In genomic region chr14:103838117-103838516, GRCh38 we compare ENCODE assay signal across 26 cellular contexts.
"Had no signal": no experiment of that assay in that cellular context is flagged by ENCODE, and none has a peak within 500 bp of the region (broad histone marks: within the 10 kb centered on the region; RNA-seq: fewer than 3 reads in every experiment).

No MANE protein-coding gene starts in this region.

- H3K27ac ChIP-seq: heart left ventricle, left ventricle myocardium inferior, pancreas, psoas muscle, skin epidermis, transverse colon, vagina had no signal

- H3K9me3 Mint-ChIP-seq: immature natural killer cell; mesothelial cell of epicardium; naive B cell; natural killer cell; stimulated activated naive B cell treated with anti-CD40 and anti-IgM and Interleukin-4, amounts not matched to agents 10 μg/mL and 1 μg/mL and 100 μg/mL, for 72 hours; stimulated activated naive CD8-positive, alpha-beta T cell treated with anti-CD3 and anti-CD28 coated beads, Interleukin-15, Interleukin-2, amounts not matched to agents 100 ng/mL and 50 ng/mL, for 24 hours had no signal

- H3K36me3 ChIP-seq: pancreas, transverse colon, upper lobe of left lung, vagina had no signal

- DNase-seq: heart left ventricle; hypothalamus; immature natural killer cell; kidney; left colon; left ventricle myocardium inferior; mesendoderm; naive B cell; natural killer cell; pancreas; posterior cingulate gyrus; psoas muscle; stimulated activated CD4-positive, alpha-beta T cell treated with anti-CD3 and anti-CD28 coated beads, Interleukin-12 subunit alpha, Interleukin-12 subunit beta, amount 100 ng/mL, for 4 hours; stimulated activated CD4-positive, alpha-beta T cell treated with anti-CD3 and anti-CD28 coated beads, Interleukin-15, amount 100 ng/mL, for 24 hours; stimulated activated CD4-positive, alpha-beta T cell treated with anti-CD3 and anti-CD28 coated beads, Interleukin-2, amount 100 ng/mL, for 24 hours; stimulated activated CD4-positive, alpha-beta T cell treated with anti-CD3 and anti-CD28 coated beads, Interleukin-4, amount 100 ng/mL, for 1 hour; stimulated activated naive B cell treated with anti-CD40 and anti-IgM and Interleukin-4, amounts not matched to agents 10 μg/mL and 1 μg/mL and 100 μg/mL, for 72 hours; substantia nigra; transverse colon; upper lobe of left lung had no signal

- H3K4me3 ChIP-seq: heart left ventricle, left ventricle myocardium inferior, lung, pancreas, psoas muscle, skin epidermis, transverse colon, upper lobe of left lung, vagina had no signal

- H3K27me3 ChIP-seq: heart left ventricle, pancreas, transverse colon, upper lobe of left lung, vagina had no signal

- H3K27ac Mint-ChIP-seq: naive B cell; natural killer cell; stimulated activated naive B cell treated with anti-CD40 and anti-IgM and Interleukin-4, amounts not matched to agents 10 μg/mL and 1 μg/mL and 100 μg/mL, for 72 hours; stimulated activated naive CD8-positive, alpha-beta T cell treated with anti-CD3 and anti-CD28 coated beads, Interleukin-15, Interleukin-2, amounts not matched to agents 100 ng/mL and 50 ng/mL, for 24 hours had no signal

- H3K27me3 Mint-ChIP-seq: stimulated activated naive CD8-positive, alpha-beta T cell treated with anti-CD3 and anti-CD28 coated beads, Interleukin-15, Interleukin-2, amounts not matched to agents 100 ng/mL and 50 ng/mL, for 24 hours had no signal

- H3K4me1 ChIP-seq: transverse colon, vagina had no signal

- ATAC-seq: heart left ventricle; left colon; natural killer cell; pancreas; psoas muscle; sciatic nerve; stimulated activated naive B cell treated with anti-CD40 and anti-IgM and Interleukin-4, amounts not matched to agents 10 μg/mL and 1 μg/mL and 100 μg/mL, for 72 hours had no signal

- H3K9me3 ChIP-seq: heart left ventricle, left ventricle myocardium inferior, pancreas, psoas muscle, transverse colon, upper lobe of left lung, vagina had no signal

- H3K4me3 Mint-ChIP-seq: immature natural killer cell; mesothelial cell of epicardium; naive B cell; natural killer cell; stimulated activated naive B cell treated with anti-CD40 and anti-IgM and Interleukin-4, amounts not matched to agents 10 μg/mL and 1 μg/mL and 100 μg/mL, for 72 hours; stimulated activated naive CD8-positive, alpha-beta T cell treated with anti-CD3 and anti-CD28 coated beads, Interleukin-15, Interleukin-2, amounts not matched to agents 100 ng/mL and 50 ng/mL, for 24 hours had no signal
